ENCODE assay signal across 9 cellular contexts in the genomic region with DNA sequence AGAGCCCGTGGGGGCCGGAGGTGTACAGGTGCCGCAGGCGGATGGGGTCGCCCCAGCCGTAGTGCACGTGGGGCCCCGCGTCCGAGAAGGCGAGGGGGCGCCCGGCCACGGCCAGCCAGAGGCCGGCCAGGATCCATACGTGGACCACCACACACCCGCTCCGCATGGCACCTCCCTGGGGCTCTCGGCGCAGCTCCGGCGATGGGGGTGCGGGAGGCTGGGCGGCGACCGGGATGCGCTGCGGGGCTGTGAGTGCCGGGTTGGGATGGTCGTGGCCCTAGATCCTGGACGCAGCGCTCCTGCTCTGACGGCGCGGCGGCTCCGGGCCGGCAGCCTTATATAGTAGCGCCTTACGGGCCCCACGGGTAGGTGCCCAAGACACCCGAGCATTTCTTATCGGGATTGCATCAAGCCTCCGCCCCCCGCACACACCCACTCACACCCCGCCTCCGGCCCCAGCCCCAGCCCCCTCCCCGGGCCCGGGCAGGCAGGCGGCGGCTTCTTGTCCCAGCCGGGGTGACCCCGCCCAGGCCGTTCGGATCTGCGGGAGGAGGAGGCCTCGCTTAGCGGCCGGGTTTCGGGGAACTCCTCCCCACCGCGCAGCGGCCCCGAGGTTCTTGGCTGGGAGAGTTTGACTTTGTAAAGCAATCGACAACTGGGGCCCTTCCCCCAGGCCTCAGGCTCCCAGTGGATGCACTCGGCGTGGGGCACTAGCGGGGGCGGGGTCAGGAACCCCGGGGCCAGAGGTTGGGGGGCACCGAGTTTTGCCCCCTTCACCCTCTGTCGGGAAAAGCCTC. TPM values are rescaled to one million over a fixed set of nuclear protein-coding genes. Genes with fewer than 3 reads are reported as not detected.
DNase-seq lines count a peak whose midpoint lies in the region; ATAC-seq, FAIRE-seq and TF ChIP-seq lines count a peak whose summit lies in the region.
"Had no signal": no experiment of that assay in that cellular context is flagged by ENCODE, and none has a peak within 500 bp of the region (broad histone marks: within the 10 kb centered on the region; RNA-seq: fewer than 3 reads in every experiment).

A gene with protein sequence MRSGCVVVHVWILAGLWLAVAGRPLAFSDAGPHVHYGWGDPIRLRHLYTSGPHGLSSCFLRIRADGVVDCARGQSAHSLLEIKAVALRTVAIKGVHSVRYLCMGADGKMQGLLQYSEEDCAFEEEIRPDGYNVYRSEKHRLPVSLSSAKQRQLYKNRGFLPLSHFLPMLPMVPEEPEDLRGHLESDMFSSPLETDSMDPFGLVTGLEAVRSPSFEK (minus strand): TSS at position 312 of the 797 bp plus-strand sequence. CDS start 146 bp downstream, at position 166.

- TF ChIP-seq CTCF in HepG2 (CRISPR knock-in tag; IDR thresholded peaks at IDR 0.05), result no peak
- no peak for TF ChIP-seq CTCF in right lobe of liver (IDR thresholded peaks at IDR 0.05)
- no peak for TF ChIP-seq CTCF in VCaP (conservative IDR thresholded peaks at IDR 0.05)
- TF ChIP-seq CTCF in keratinocyte (optimal IDR thresholded peaks at IDR 0.05 in 1 of 3, IDR thresholded peaks at IDR 0.05 in 1 of 3, conservative IDR thresholded peaks at IDR 0.05 in 1 of 3; ENCODE audit: extremely low read depth in 1 of 3, insufficient read depth in 2 of 3, low read length in 3 of 3), result no peak
- TF ChIP-seq CTCF in D721Med (IDR thresholded peaks at IDR 0.05; ENCODE audit: insufficient read depth, missing control alignments), result no peak
- no peak for TF ChIP-seq CTCF in upper lobe of right lung (IDR thresholded peaks at IDR 0.05)

- ATAC-seq in HepG2, result no peak
- no peak for ATAC-seq in right lobe of liver
- ATAC-seq in upper lobe of right lung, result no peak

- no peaks in the 10 kb centered on the region for H3K9me1 ChIP-seq in keratinocyte (ENCODE audit: control insufficient read depth, extremely low read depth, insufficient read depth, low read length)

- no peak within 1 kb of the TSS for H3K4me3 ChIP-seq in HepG2 (replicated peaks in 1 of 3; ENCODE audit: insufficient read depth in 1 of 3, low read depth in 2 of 3, low read length in 3 of 3)
- H3K4me3 ChIP-seq in right lobe of liver, result no peak within 1 kb of the TSS
- H3K4me3 ChIP-seq in keratinocyte (ENCODE audit: control insufficient read depth in 2 of 3, extremely low read depth in 1 of 3, insufficient read depth in 2 of 3, low read depth in 1 of 3, low read length in 3 of 3), result peak within 1 kb of the TSS; percentile 0 to 35 (median 2)
- H3K4me3 ChIP-seq in urinary bladder (ENCODE audit: low read depth, low read length), result peak within 1 kb of the TSS; percentile 17
- no peak within 1 kb of the TSS for H3K4me3 ChIP-seq in upper lobe of right lung

- no peak for TF ChIP-seq RAD21 in HepG2 (CRISPR knock-in tag; IDR thresholded peaks at IDR 0.05)

- H3K36me3 ChIP-seq in HepG2 (replicated peaks in 1 of 2; ENCODE audit: control insufficient read depth in 1 of 2, insufficient read depth in 2 of 2, low read length in 2 of 2), result no peaks in the 10 kb centered on the region
- no peaks in the 10 kb centered on the region for H3K36me3 ChIP-seq in right lobe of liver
- H3K36me3 ChIP-seq in keratinocyte (ENCODE audit: control insufficient read depth in 2 of 2, extremely low read depth in 1 of 2, insufficient read depth in 2 of 2, low read length in 2 of 2), result no peaks in the 10 kb centered on the region
- H3K36me3 ChIP-seq in urinary bladder (ENCODE audit: insufficient read depth), result no peaks in the 10 kb centered on the region
- no peaks in the 10 kb centered on the region for H3K36me3 ChIP-seq in upper lobe of right lung

- 98% methylated on average over 38 of the region's 72 CpGs for WGBS in HepG2 (ENCODE audit: low lambda C conversion rate)
- WGBS in right lobe of liver (ENCODE audit: insufficient coverage, low coverage, low lambda C conversion rate, missing lambda C conversion rate), result 0% methylated on average over 15 of the region's 72 CpGs
- WGBS in urinary bladder, result 1% methylated on average over 72 of the region's 72 CpGs

- TF ChIP-seq POLR2A in HepG2 (IDR thresholded peaks at IDR 0.05; ENCODE audit: insufficient read depth in 1 of 2, low read depth in 2 of 2, low read length in 2 of 2), result no peak
- no peak for TF ChIP-seq POLR2A in right lobe of liver (IDR thresholded peaks at IDR 0.05)

- no TSS peak for BruUV-seq in HepG2 (replicated peaks; lab: Mats Ljungman, UMichigan)

- CTCF ChIA-PET in HepG2 (lab: Yijun Ruan, JAX; ENCODE audit: low intra/inter-chr PET ratio, low total read pairs), result no interaction called here

- dilution Hi-C loops in keratinocyte (cut with MboI; ENCODE audit: extremely low pct_ligation_motif_present, low sequenced_read_pairs), result no loop called here

- H4K20me1 ChIP-seq in HepG2 (ENCODE audit: insufficient read depth, low read length), result no peaks in the 10 kb centered on the region
- H4K20me1 ChIP-seq in keratinocyte (ENCODE audit: control insufficient read depth, extremely low read depth, insufficient read depth, low read length), result no peaks in the 10 kb centered on the region

- no peak for TF ChIP-seq EP300 in HepG2 (IDR thresholded peaks at IDR 0.05; ENCODE audit: low read depth in 2 of 2, low read length in 2 of 2)
- no peak for TF ChIP-seq EP300 in HepG2 (CRISPR knock-in tag; IDR thresholded peaks at IDR 0.05; ENCODE audit: borderline replicate concordance)

- H3K27me3 ChIP-seq in HepG2 (ENCODE audit: control insufficient read depth in 1 of 2, insufficient read depth in 2 of 2, low read length in 2 of 2) (no peaks in the 10 kb centered on the region), right lobe of liver (peaks cover 9 to 33% of the 10 kb centered on the region in 2 donors), keratinocyte (ENCODE audit: control insufficient read depth, extremely low read depth, insufficient read depth, low read length) (peaks cover 50% of the 10 kb centered on the region), upper lobe of right lung (peaks cover 85% of the 10 kb centered on the region)

- DNase-seq in HepG2 (ENCODE audit: low spot score) (no peak), right lobe of liver (no peak), keratinocyte (ENCODE audit: low read depth, low spot score) (no peak), D721Med (ENCODE audit: insufficient read length, low spot score) (no peak), upper lobe of right lung (no peak), globus pallidus (ENCODE audit: low spot score) (no peak)
- DNase-seq: activated effector memory CD4-positive, alpha-beta T cell treated with anti-CD3 and anti-CD28 coated beads, Interleukin-2, amount 50 U/mL, for 16 hours had no signal

- H2AFZ ChIP-seq in HepG2 (ENCODE audit: low read length) (no peak within 1 kb of the TSS), keratinocyte (ENCODE audit: control insufficient read depth, low read length) (no peak within 1 kb of the TSS)

- peaks cover 84% of the 10 kb centered on the region for H3K4me1 ChIP-seq in HepG2 (ENCODE audit: insufficient read depth, low read length)
- H3K4me1 ChIP-seq in right lobe of liver, result peaks cover 0 to 11% (median 5%) of the 10 kb centered on the region in 4 donors
- peaks cover 15% of the 10 kb centered on the region for H3K4me1 ChIP-seq in keratinocyte (ENCODE audit: control insufficient read depth, extremely low read depth, insufficient read depth, low read length)
- no peaks in the 10 kb centered on the region for H3K4me1 ChIP-seq in urinary bladder (ENCODE audit: insufficient read depth)
- peaks cover 23% of the 10 kb centered on the region for H3K4me1 ChIP-seq in upper lobe of right lung

- H3K79me2 ChIP-seq in HepG2 (ENCODE audit: insufficient read depth, low read length) (no peaks in the 10 kb centered on the region), keratinocyte (ENCODE audit: control insufficient read depth, insufficient read depth, low read length) (no peaks in the 10 kb centered on the region)

- POLR2A ChIA-PET in HepG2 (lab: Yijun Ruan, JAX), result no interaction called here

- peak within 1 kb of the TSS; percentile 74 for H3K27ac ChIP-seq in HepG2 (ENCODE audit: extremely low read length, insufficient read depth, low read length)
- H3K27ac ChIP-seq in right lobe of liver, result no peak within 1 kb of the TSS
- H3K27ac ChIP-seq in VCaP, result peak within 1 kb of the TSS; percentile 7; the same call in 1 of the 2 replicates
- H3K27ac ChIP-seq in keratinocyte (ENCODE audit: control insufficient read depth, insufficient read depth, low read length), result no peak within 1 kb of the TSS
- no peak within 1 kb of the TSS for H3K27ac ChIP-seq in urinary bladder (ENCODE audit: low read depth)
- no peak within 1 kb of the TSS for H3K27ac ChIP-seq in upper lobe of right lung

- H3K9ac ChIP-seq in HepG2 (ENCODE audit: insufficient read depth, low read depth, low read length), result no peak within 1 kb of the TSS
- H3K9ac ChIP-seq in keratinocyte (ENCODE audit: control insufficient read depth, extremely low read depth, insufficient read depth, low read length), result no peak within 1 kb of the TSS

- H3K4me2 ChIP-seq in HepG2 (ENCODE audit: low read depth, low read length) (no peak within 1 kb of the TSS), keratinocyte (ENCODE audit: control insufficient read depth, extremely low read depth, insufficient read depth, low read depth, low read length) (peak within 1 kb of the TSS; percentile 33)

- FAIRE-seq in HepG2 (lab: Jason Lieb, UNC) (no peak), keratinocyte (lab: Jason Lieb, UNC) (no peak), D721Med (lab: Jason Lieb, UNC) (no peak)

- intact Hi-C loops in HepG2 (cut with micrococcal nuclease; ENCODE audit: unreplicated experiment), result no loop called here
- intact Hi-C loops in right lobe of liver (cut with DNase I), result no loop called here
- intact Hi-C loops in upper lobe of right lung (cut with DNase I), result no loop called here

- H3K9me3 ChIP-seq in HepG2 (ENCODE audit: low read length) (no peaks in the 10 kb centered on the region), right lobe of liver (no peaks in the 10 kb centered on the region), keratinocyte (ENCODE audit: control insufficient read depth, low read depth, low read length) (no peaks in the 10 kb centered on the region), upper lobe of right lung (no peaks in the 10 kb centered on the region)

- in situ Hi-C loops in HepG2 (cut with HindIII; ENCODE audit: extremely low pct_ligation_motif_present, low pct_unique_long_range_greater_than_20kb), result no loop called here

RNA-seq across cellular contexts. Expression of the gene that starts here (rescaled TPM):
- total RNA-seq in HepG2 (2016; rRNA removed; fragmentation: Illumina TruSeq; extraction: Trizol), result not detected in 2 replicates
- not detected in 2 replicates for total RNA-seq in HepG2 (2016; cell fraction: cytosol; rRNA removed; fragmentation: Illumina TruSeq; extraction: Trizol; ENCODE audit: low read depth)
- 0.04 TPM in 1 of 2 replicates, not detected in the other for total RNA-seq in HepG2 (2016; cell fraction: insoluble cytoplasmic fraction; rRNA removed; fragmentation: Illumina TruSeq; extraction: Trizol)
- not detected in 2 replicates for total RNA-seq in HepG2 (2016; cell fraction: membrane; rRNA removed; fragmentation: Illumina TruSeq; extraction: Trizol)
- not detected in 2 replicates for total RNA-seq in HepG2 (2016; cell fraction: nucleus; rRNA removed; fragmentation: Illumina TruSeq; extraction: Trizol)
- polyA plus RNA-seq in HepG2 (2011; rRNA removed), result 0.07 and 0.16 TPM in 2 replicates
- polyA plus RNA-seq in HepG2 (2011; cell fraction: cytosol; rRNA removed), result 0.03 and 0.06 TPM in 2 replicates
- polyA plus RNA-seq in HepG2 (2011; cell fraction: nucleus; rRNA removed), result 0.62 and 0.74 TPM in 2 replicates
- 0.08 and 0.11 TPM in 2 replicates for polyA plus RNA-seq in HepG2 (2012)
- not detected in 2 replicates for polyA plus RNA-seq in HepG2 (2016; cell fraction: cytosol; fragmentation: Illumina TruSeq; extraction: Trizol; ENCODE audit: low read depth)
- not detected in 2 replicates for polyA plus RNA-seq in HepG2 (2016; cell fraction: insoluble cytoplasmic fraction; fragmentation: Illumina TruSeq; extraction: Trizol; ENCODE audit: low read depth)
- not detected in 2 replicates for polyA plus RNA-seq in HepG2 (2016; cell fraction: membrane; fragmentation: Illumina TruSeq; extraction: Trizol; ENCODE audit: low read depth)
- polyA plus RNA-seq in HepG2 (2016; cell fraction: nucleus; fragmentation: Illumina TruSeq; extraction: Trizol; ENCODE audit: insufficient read depth, low read depth), result 0.36 and 0.37 TPM in 2 replicates
- polyA minus RNA-seq in HepG2 (2011; rRNA and poly(A)+ RNA removed; ENCODE audit: low replicate concordance), result 0.21 TPM in 1 of 2 replicates, not detected in the other
- not detected in 2 replicates for polyA minus RNA-seq in HepG2 (2011; cell fraction: cytosol; rRNA and poly(A)+ RNA removed)
- polyA minus RNA-seq in HepG2 (2011; cell fraction: nucleus; rRNA and poly(A)+ RNA removed), result not detected in 2 replicates
- total RNA-seq in right lobe of liver, result under 1 TPM in 1 of 6 experiments, not detected in 5; 0.18 TPM
- 0.08 to 0.12 TPM in 2 of 3 replicates, not detected in the other for polyA plus RNA-seq in keratinocyte
- polyA plus RNA-seq in keratinocyte (2011; ENCODE audit: low read depth), result not detected
- polyA plus RNA-seq in keratinocyte (2011; cell fraction: cytosol; rRNA removed), result 0.05 TPM in 1 of 2 replicates, not detected in the other
- 0.06 TPM in 1 of 2 replicates, not detected in the other for polyA plus RNA-seq in keratinocyte (2011; cell fraction: nucleus; rRNA removed)
- 0.06 TPM in 1 of 2 replicates, not detected in the other for polyA plus RNA-seq in keratinocyte (2012; ENCODE audit: low replicate concordance)
- polyA minus RNA-seq in keratinocyte, result not detected in 3 replicates
- not detected for polyA minus RNA-seq in keratinocyte (2011; cell fraction: cytosol; rRNA and poly(A)+ RNA removed)
- not detected in 2 replicates for polyA minus RNA-seq in keratinocyte (2011; cell fraction: nucleus; rRNA and poly(A)+ RNA removed)
- total RNA-seq in urinary bladder, result not detected
- polyA plus RNA-seq in urinary bladder, result not detected
- not detected for total RNA-seq in upper lobe of right lung

Comparison
In these comparisons a context has a peak if more than half of its experiments do, and no peak if none do; other contexts are left out.
1. H3K27ac ChIP-seq: peak in HepG2 (single experiment) and VCaP (single experiment); none in right lobe of liver (0 of 3), keratinocyte (single experiment), urinary bladder (single experiment) and upper lobe of right lung (single experiment).
2. H3K4me3 ChIP-seq: peak in keratinocyte (3 of 3) and urinary bladder (single experiment); none in HepG2 (0 of 3), right lobe of liver (0 of 3) and upper lobe of right lung (single experiment).